8 cellular contexts compared by ENCODE assay signal in genomic region chr12:109998904-109999648, GRCh38. TPM values are rescaled to one million over a fixed set of nuclear protein-coding genes. Genes with fewer than 3 reads are reported as not detected.
DNase-seq lines count a peak whose midpoint lies in the region; ATAC-seq and TF ChIP-seq lines count a peak whose summit lies in the region.

Gene ANKRD13A, plus strand, starts transcription at chr12:109999430. Its CDS starts 259 bp downstream, at chr12:109999689.

- H3K27ac Mint-ChIP-seq in activated naive CD8-positive, alpha-beta T cell: peak within 1 kb of the TSS; percentile 98

- TF ChIP-seq CTCF in omental fat pad (IDR thresholded peaks at IDR 0.05): no peak

- H3K4me3 Mint-ChIP-seq in activated naive CD8-positive, alpha-beta T cell: peak within 1 kb of the TSS; percentile 99

- peaks cover 66% of the 10 kb centered on the region for H3K4me1 Mint-ChIP-seq in activated naive CD8-positive, alpha-beta T cell (ENCODE audit: low read depth)

- no peaks in the 10 kb centered on the region for H3K9me3 Mint-ChIP-seq in activated naive CD8-positive, alpha-beta T cell (ENCODE audit: low read depth)

- ATAC-seq in HG02588 (IDR thresholded peaks at IDR 0.05; ENCODE audit: unreplicated experiment): peak; percentile 51
- peak; percentile 94 for ATAC-seq in omental fat pad (ENCODE audit: low FRiP score)

- in situ Hi-C loops in G401 (cut with HindIII; ENCODE audit: low sequenced_read_pairs): no loop called here

- H3K27me3 Mint-ChIP-seq in activated naive CD8-positive, alpha-beta T cell: no peaks in the 10 kb centered on the region

- H3K36me3 Mint-ChIP-seq in activated naive CD8-positive, alpha-beta T cell: peaks cover 2% of the 10 kb centered on the region

- peak within 1 kb of the TSS; percentile 86 for H3K27ac ChIP-seq in temporal lobe (ENCODE audit: low read depth, low read length)

- peak; percentile 96 for DNase-seq in G401 (ENCODE audit: low spot score)
- peak; percentile 90 for DNase-seq in NCI-H1105 treated with DMSO at 0.1 percent for 48 hours (lab: John Stamatoyannopoulos, UW)
- peak; percentile 64 for DNase-seq in SKM-1 treated with dmso at 0.1 percent for 144 hours (lab: John Stamatoyannopoulos, UW; ENCODE audit: unreplicated experiment)
- peak; percentile 92 for DNase-seq in glomerular visceral epithelial cell (ENCODE audit: extremely low spot score)
- peak; percentile 40 for DNase-seq in omental fat pad (ENCODE audit: low spot score)

RNA-seq across cellular contexts. Expression of gene ANKRD13A, which starts in this region (rescaled TPM):
- total RNA-seq in G401 (2014; rRNA removed; shearing (Covaris generic)): 17.1 and 38.2 TPM in 2 replicates
- 10 to 100 TPM; 33.6 to 93.3 (median 43.2) TPM for total RNA-seq in omental fat pad
- 23.1 TPM for total RNA-seq in temporal lobe

Comparison
In these comparisons a context has a peak if more than half of its experiments do, and no peak if none do; other contexts are left out.
1. Peak in every context shown above with its lines: DNase-seq, ATAC-seq and H3K27ac ChIP-seq.
2. DNase-seq: peak in every context shown above with its lines; median percentile 96 in G401; 92 in glomerular visceral epithelial cell; 90 in NCI-H1105 treated with DMSO at 0.1 percent for 48 hours; 64 in SKM-1 treated with dmso at 0.1 percent for 144 hours; 40 in omental fat pad.